15 cellular contexts compared by ENCODE assay signal in the genomic region with DNA sequence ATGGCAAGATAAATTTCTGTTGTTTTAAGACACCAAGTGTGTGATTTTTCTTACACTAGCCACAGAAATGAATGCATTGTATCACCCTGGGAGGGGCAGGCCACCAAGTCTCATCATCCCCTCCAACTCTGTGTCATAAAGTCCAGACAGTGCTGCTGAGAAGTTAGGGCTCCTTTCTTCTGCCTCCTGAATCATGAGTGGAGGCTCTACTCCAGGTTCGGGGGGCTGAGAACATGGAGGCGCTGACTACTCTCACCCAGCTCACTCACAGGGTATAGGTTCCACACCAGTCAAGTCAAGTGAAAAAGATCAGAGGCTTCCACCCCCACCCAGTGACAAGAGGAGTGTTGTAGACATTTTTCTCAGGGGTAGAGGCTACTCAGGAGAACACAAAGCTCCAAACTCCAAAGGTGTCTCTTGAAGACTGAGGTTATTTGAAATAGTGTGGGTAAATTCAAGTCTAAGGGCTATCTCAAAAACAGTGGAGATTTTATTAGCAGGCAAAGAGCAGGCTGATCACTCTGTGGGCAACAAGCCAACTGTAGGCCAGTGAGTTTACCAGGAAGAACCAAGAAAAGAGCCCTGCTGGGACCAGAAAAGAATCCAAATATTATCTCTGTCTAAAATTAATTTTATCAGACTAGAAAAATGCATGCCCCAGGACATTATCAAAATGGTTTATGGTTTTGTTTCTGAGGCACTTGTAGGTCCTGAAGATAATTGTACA.
"Had no signal": no experiment of that assay in that cellular context is flagged by ENCODE, and none has a peak within 500 bp of the region (broad histone marks: within the 10 kb centered on the region; RNA-seq: fewer than 3 reads in every experiment).

No MANE protein-coding gene starts in this region.

- H3K36me3 Mint-ChIP-seq: activated naive CD8-positive, alpha-beta T cell; memory B cell had no signal

- ATAC-seq: left colon had no signal

- H3K27ac ChIP-seq: esophagus squamous epithelium, tibial nerve, vagina had no signal

- H3K4me3 ChIP-seq: esophagus squamous epithelium, tibial nerve, vagina had no signal

- H3K27ac Mint-ChIP-seq: activated naive CD8-positive, alpha-beta T cell; activated T-helper 2 cell treated with anti-CD3 and anti-CD28 coated beads, Interferon-gamma antibody, Interleukin-2, Interleukin-4, amounts not matched to agents 10 μg/mL and 5 μg/mL and 100 μg/mL, durations not matched to agents 14 hours and 24 hours and 36 hours; memory B cell; nephron progenitor cell had no signal

- H3K27me3 ChIP-seq: esophagus squamous epithelium, tibial nerve, vagina had no signal

- DNase-seq: activated CD4-positive, alpha-beta T cell treated with anti-CD3 and anti-CD28 coated beads for 1 hour; activated CD4-positive, alpha-beta T cell treated with anti-CD3 and anti-CD28 coated beads, Interleukin-2, amount 50 U/mL, for 48 hours; amygdala; esophagus squamous epithelium; foreskin fibroblast; glutamatergic neuron; nephron progenitor cell; stimulated activated CD4-positive, alpha-beta T cell treated with anti-CD3 and anti-CD28 coated beads, Interleukin-15, amount 100 ng/mL, for 24 hours; stimulated activated CD4-positive, alpha-beta T cell treated with anti-CD3 and anti-CD28 coated beads, Interleukin-4, amount 100 ng/mL, for 24 hours had no signal

- H3K9me3 Mint-ChIP-seq: activated T-helper 2 cell treated with anti-CD3 and anti-CD28 coated beads, Interferon-gamma antibody, Interleukin-2, Interleukin-4, amounts not matched to agents 10 μg/mL and 5 μg/mL and 100 μg/mL, durations not matched to agents 14 hours and 24 hours and 36 hours had no signal

- H3K27me3 Mint-ChIP-seq: activated naive CD8-positive, alpha-beta T cell had no signal

- H3K4me1 ChIP-seq: tibial nerve, vagina had no signal

- H3K36me3 ChIP-seq: esophagus squamous epithelium, tibial nerve, vagina had no signal

- H3K4me3 Mint-ChIP-seq: activated naive CD8-positive, alpha-beta T cell; memory B cell; nephron progenitor cell had no signal

- H3K9me3 ChIP-seq: esophagus squamous epithelium, vagina had no signal

- H3K4me1 Mint-ChIP-seq: memory B cell had no signal
